Comparison of ENCODE assay signal across 8 cellular contexts in the genomic region with DNA sequence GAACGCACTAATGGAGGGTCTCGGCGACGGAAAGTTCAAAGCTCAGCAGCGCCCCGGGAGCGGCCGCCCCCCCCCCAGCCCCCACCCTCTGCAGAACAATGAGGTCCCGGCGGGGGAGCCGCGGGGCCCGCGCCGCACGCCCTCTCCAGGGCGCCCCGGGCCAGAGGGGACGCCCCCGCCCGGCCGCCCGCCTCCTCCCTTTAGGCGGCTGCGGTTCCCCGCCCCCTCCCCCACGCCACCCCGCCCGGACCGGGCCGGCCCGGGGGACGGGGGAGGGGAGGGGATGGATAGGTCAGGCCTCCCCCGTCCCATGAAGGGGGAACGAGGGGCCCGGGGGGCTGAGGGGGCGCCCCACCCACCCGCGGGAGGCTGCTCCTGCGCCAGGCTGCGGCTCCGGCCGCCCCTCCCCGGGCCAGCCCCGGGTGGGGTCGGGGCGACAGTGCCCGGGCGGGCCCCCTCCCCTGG. TPM values are rescaled to one million over a fixed set of nuclear protein-coding genes. Genes with fewer than 3 reads are reported as not detected.
A peak's percentile ranks its signal among the peaks of the same experiment; 100 is the strongest.
DNase-seq lines count a peak whose midpoint lies in the region; ATAC-seq and TF ChIP-seq lines count a peak whose summit lies in the region.

No MANE protein-coding gene starts in this region.

- no peaks in the 10 kb centered on the region for H3K4me1 ChIP-seq in upper lobe of right lung

- H3K27ac ChIP-seq in layer of hippocampus (ENCODE audit: low read depth, low read length) (peak overlapping the region; percentile 46), upper lobe of right lung (no peak overlapping the region)

- no peaks in the 10 kb centered on the region for H3K36me3 ChIP-seq in upper lobe of right lung

- H3K27me3 ChIP-seq in layer of hippocampus (ENCODE audit: control insufficient read depth, insufficient read depth, low read length) (no peaks in the 10 kb centered on the region), upper lobe of right lung (peaks cover 11% of the 10 kb centered on the region)

- H3K27me3 Mint-ChIP-seq in activated T-helper 1 cell treated with anti-CD3 and anti-CD28 coated beads, Interleukin-12 subunit alpha, Interleukin-12 subunit beta, Interleukin-2, Interleukin-4 antibody, amounts not matched to agents 30 ng/mL and 10 ng/mL and 1 ng/mL, durations not matched to agents 14 hours and 24 hours and 36 hours (ENCODE audit: insufficient read depth) = peaks cover 21% of the 10 kb centered on the region
- peaks cover 21% of the 10 kb centered on the region for H3K27me3 Mint-ChIP-seq in activated naive CD8-positive, alpha-beta T cell treated with anti-CD3 and anti-CD28 coated beads, Interleukin-2, amount 50 U/mL, for 24 hours

- intact Hi-C loops in activated T-helper 1 cell treated with anti-CD3 and anti-CD28 coated beads, Interleukin-12 subunit alpha, Interleukin-12 subunit beta, Interleukin-2, Interleukin-4 antibody, amounts not matched to agents 30 ng/mL and 10 ng/mL and 1 ng/mL, durations not matched to agents 14 hours and 24 hours and 36 hours (cut with micrococcal nuclease) = loop anchor here (1.0 kb wide), 1 partner anchor 47 kb away; no protein-coding TSS in a partner anchor
- intact Hi-C loops in upper lobe of right lung (cut with DNase I) = no loop called here

- no peaks in the 10 kb centered on the region for H3K36me3 Mint-ChIP-seq in activated T-helper 1 cell treated with anti-CD3 and anti-CD28 coated beads, Interleukin-12 subunit alpha, Interleukin-12 subunit beta, Interleukin-2, Interleukin-4 antibody, amounts not matched to agents 30 ng/mL and 10 ng/mL and 1 ng/mL, durations not matched to agents 14 hours and 24 hours and 36 hours (ENCODE audit: low read depth)
- no peaks in the 10 kb centered on the region for H3K36me3 Mint-ChIP-seq in activated naive CD8-positive, alpha-beta T cell treated with anti-CD3 and anti-CD28 coated beads, Interleukin-2, amount 50 U/mL, for 24 hours (ENCODE audit: low read depth)

- H3K4me1 Mint-ChIP-seq in activated T-helper 1 cell treated with anti-CD3 and anti-CD28 coated beads, Interleukin-12 subunit alpha, Interleukin-12 subunit beta, Interleukin-2, Interleukin-4 antibody, amounts not matched to agents 30 ng/mL and 10 ng/mL and 1 ng/mL, durations not matched to agents 14 hours and 24 hours and 36 hours (ENCODE audit: low read depth) = peaks cover 36% of the 10 kb centered on the region
- peaks cover 44% of the 10 kb centered on the region for H3K4me1 Mint-ChIP-seq in activated naive CD8-positive, alpha-beta T cell treated with anti-CD3 and anti-CD28 coated beads, Interleukin-2, amount 50 U/mL, for 24 hours

- H3K27ac Mint-ChIP-seq in activated T-helper 1 cell treated with anti-CD3 and anti-CD28 coated beads, Interleukin-12 subunit alpha, Interleukin-12 subunit beta, Interleukin-2, Interleukin-4 antibody, amounts not matched to agents 30 ng/mL and 10 ng/mL and 1 ng/mL, durations not matched to agents 14 hours and 24 hours and 36 hours = no peak overlapping the region
- no peak overlapping the region for H3K27ac Mint-ChIP-seq in activated naive CD8-positive, alpha-beta T cell treated with anti-CD3 and anti-CD28 coated beads, Interleukin-2, amount 50 U/mL, for 24 hours

- H3K9me3 Mint-ChIP-seq in activated T-helper 1 cell treated with anti-CD3 and anti-CD28 coated beads, Interleukin-12 subunit alpha, Interleukin-12 subunit beta, Interleukin-2, Interleukin-4 antibody, amounts not matched to agents 30 ng/mL and 10 ng/mL and 1 ng/mL, durations not matched to agents 14 hours and 24 hours and 36 hours = no peaks in the 10 kb centered on the region
- H3K9me3 Mint-ChIP-seq in activated naive CD8-positive, alpha-beta T cell treated with anti-CD3 and anti-CD28 coated beads, Interleukin-2, amount 50 U/mL, for 24 hours = no peaks in the 10 kb centered on the region

- H3K9me3 ChIP-seq in upper lobe of right lung = no peaks in the 10 kb centered on the region

- no peak for TF ChIP-seq CTCF in upper lobe of right lung (IDR thresholded peaks at IDR 0.05)

- no peak for ATAC-seq in activated naive CD8-positive, alpha-beta T cell treated with anti-CD3 and anti-CD28 coated beads, Interleukin-2, amount 50 U/mL, for 24 hours
- ATAC-seq in upper lobe of right lung = no peak

- H3K4me3 Mint-ChIP-seq in activated T-helper 1 cell treated with anti-CD3 and anti-CD28 coated beads, Interleukin-12 subunit alpha, Interleukin-12 subunit beta, Interleukin-2, Interleukin-4 antibody, amounts not matched to agents 30 ng/mL and 10 ng/mL and 1 ng/mL, durations not matched to agents 14 hours and 24 hours and 36 hours = no peak overlapping the region
- no peak overlapping the region for H3K4me3 Mint-ChIP-seq in activated naive CD8-positive, alpha-beta T cell treated with anti-CD3 and anti-CD28 coated beads, Interleukin-2, amount 50 U/mL, for 24 hours

- peak overlapping the region; percentile 60 for H3K4me3 ChIP-seq in upper lobe of right lung

- DNase-seq in activated T-helper 1 cell treated with Interleukin-2 at 50 U/mL for 16 hours (ENCODE audit: low read depth) (peak; percentile 14), upper lobe of right lung (no peak), NCI-H510A treated with DMSO at 0.1 percent for 48 hours (lab: John Stamatoyannopoulos, UW) (no peak), NCI-H1436 treated with DMSO at 0.1 percent for 48 hours (lab: John Stamatoyannopoulos, UW) (no peak)
- DNase-seq in activated T-helper 1 cell treated with anti-CD3 and anti-CD28 coated beads, Interleukin-12 subunit alpha, Interleukin-12 subunit beta, Interleukin-2, Interleukin-4 antibody, amounts not matched to agents 30 ng/mL and 10 ng/mL and 1 ng/mL, durations not matched to agents 14 hours and 24 hours and 36 hours (ENCODE audit: low spot score) = no peak
- peak; percentile 22 for DNase-seq in activated naive CD8-positive, alpha-beta T cell treated with anti-CD3 and anti-CD28 coated beads, Interleukin-2, amount 50 U/mL, for 24 hours
- DNase-seq in activated CD8-positive, alpha-beta memory T cell treated with anti-CD3 and anti-CD28 coated beads for 24 hours = no peak

RNA-seq across cellular contexts. Expression of a gene that starts 1.5 kb away (rescaled TPM):
- total RNA-seq in activated T-helper 1 cell treated with anti-CD3 and anti-CD28 coated beads, Interleukin-12 subunit alpha, Interleukin-12 subunit beta, Interleukin-2, Interleukin-4 antibody, amounts not matched to agents 30 ng/mL and 10 ng/mL and 1 ng/mL, durations not matched to agents 14 hours and 24 hours and 36 hours = 10.3 and 14.3 TPM in 2 replicates
- total RNA-seq in upper lobe of right lung = 19.7 TPM

Comparison
In these comparisons a context has a peak if more than half of its experiments do, and no peak if none do; other contexts are left out.
1. DNase-seq: peak in activated T-helper 1 cell treated with Interleukin-2 at 50 U/mL for 16 hours (single experiment) and activated naive CD8-positive, alpha-beta T cell treated with anti-CD3 and anti-CD28 coated beads, Interleukin-2, amount 50 U/mL, for 24 hours (single experiment); none in activated T-helper 1 cell treated with anti-CD3 and anti-CD28 coated beads, Interleukin-12 subunit alpha, Interleukin-12 subunit beta, Interleukin-2, Interleukin-4 antibody, amounts not matched to agents 30 ng/mL and 10 ng/mL and 1 ng/mL, durations not matched to agents 14 hours and 24 hours and 36 hours (single experiment), upper lobe of right lung (single experiment), NCI-H510A treated with DMSO at 0.1 percent for 48 hours (single experiment), activated CD8-positive, alpha-beta memory T cell treated with anti-CD3 and anti-CD28 coated beads for 24 hours (single experiment) and NCI-H1436 treated with DMSO at 0.1 percent for 48 hours (single experiment).